ENCODE assay signal across 8 cellular contexts in the genomic region with DNA sequence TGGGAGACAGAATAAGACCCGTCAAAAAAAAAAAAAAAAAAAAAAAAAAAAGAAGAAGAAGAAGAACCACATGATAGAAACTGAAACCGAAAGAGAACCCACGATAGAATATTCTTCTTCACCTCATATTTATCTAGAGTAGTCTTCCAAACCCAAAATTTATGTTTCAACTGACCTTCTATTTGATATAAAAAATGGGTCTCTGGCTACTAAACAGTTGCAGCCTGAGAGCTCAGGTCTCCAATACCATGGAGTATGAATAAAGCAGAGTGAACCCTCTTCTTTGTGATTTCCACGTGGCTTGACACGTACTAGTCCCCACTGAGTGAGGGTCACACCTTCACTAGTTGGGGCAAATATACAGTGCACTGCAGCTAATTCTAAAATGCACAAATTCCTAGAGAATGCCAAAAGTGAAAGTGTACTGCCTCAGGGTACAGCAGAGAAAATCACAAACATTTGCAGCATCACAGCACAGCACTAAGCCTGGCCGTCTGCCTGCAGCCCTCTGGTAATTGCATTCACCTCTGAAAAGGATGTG. TPM values are rescaled to one million over a fixed set of nuclear protein-coding genes. Genes with fewer than 3 reads are reported as not detected.
DNase-seq lines count a peak whose midpoint lies in the region; ATAC-seq, FAIRE-seq and TF ChIP-seq lines count a peak whose summit lies in the region.

No MANE protein-coding gene starts in this region.

- no peaks in the 10 kb centered on the region for H3K27me3 Mint-ChIP-seq in activated CD4-positive, alpha-beta memory T cell treated with anti-CD3 and anti-CD28 coated beads for 36 hours

- no peak overlapping the region for H2BK12ac ChIP-seq in mesenchymal stem cell (ENCODE audit: low read length in 2 of 2)

- no peak overlapping the region for H3K4me2 ChIP-seq in mesenchymal stem cell (ENCODE audit: low read length, poor library complexity, severe bottlenecking)

- H3K18ac ChIP-seq in mesenchymal stem cell (ENCODE audit: low read depth in 1 of 2, low read length in 2 of 2) = no peak overlapping the region

- intact Hi-C loops in activated CD4-positive, alpha-beta memory T cell treated with anti-CD3 and anti-CD28 coated beads for 36 hours (cut with micrococcal nuclease) = loop anchor here (2.0 kb wide), 1 partner anchor 30 kb away; no protein-coding TSS in a partner anchor

- H3K36me3 ChIP-seq in mesenchymal stem cell (ENCODE audit: control insufficient read depth in 1 of 2, insufficient read depth in 2 of 2, low read depth in 1 of 2, low read length in 2 of 2) = no peaks in the 10 kb centered on the region

- H3K27ac ChIP-seq in mesenchymal stem cell (ENCODE audit: low read length, poor library complexity, severe bottlenecking) = no peak overlapping the region

- WGBS in mesenchymal stem cell = 72% methylated on average over 3 of the region's 6 CpGs

- DNase-seq in NCI-H146 (lab: John Stamatoyannopoulos, UW) (peak; percentile 8), NCI-H146 treated with DMSO at 0.1 percent for 48 hours (lab: John Stamatoyannopoulos, UW; ENCODE audit: unreplicated experiment) (no peak), mesenchymal stem cell (peak; percentile 5), NCI-H82 treated with DMSO at 0.1 percent for 48 hours (lab: John Stamatoyannopoulos, UW; ENCODE audit: unreplicated experiment) (no peak), H54 (ENCODE audit: insufficient read length, low spot score) (no peak), SIG-M5 treated with dmso at 0.1 percent for 504 hours (lab: John Stamatoyannopoulos, UW; ENCODE audit: unreplicated experiment) (no peak)
- peak; percentile 10 for DNase-seq in activated CD4-positive, alpha-beta memory T cell treated with anti-CD3 and anti-CD28 coated beads for 36 hours

- H2BK15ac ChIP-seq in mesenchymal stem cell (ENCODE audit: low read depth, poor library complexity, severe bottlenecking) = no peak overlapping the region

- H3K9me3 ChIP-seq in mesenchymal stem cell (ENCODE audit: control insufficient read depth, low read length) = no peaks in the 10 kb centered on the region

- no peak overlapping the region for H3K27ac Mint-ChIP-seq in activated CD4-positive, alpha-beta memory T cell treated with anti-CD3 and anti-CD28 coated beads for 36 hours

- H4K91ac ChIP-seq in mesenchymal stem cell (ENCODE audit: low read length) = no peak overlapping the region

- H3K4me1 Mint-ChIP-seq in activated CD4-positive, alpha-beta memory T cell treated with anti-CD3 and anti-CD28 coated beads for 36 hours (ENCODE audit: low read depth) = peaks cover 14% of the 10 kb centered on the region

- POLR2A ChIA-PET in activated CD4-positive, alpha-beta memory T cell treated with anti-CD3 and anti-CD28 coated beads for 36 hours (lab: Charles Lee) = no interaction called here

- peak; percentile 43 for ATAC-seq in HG03097 (IDR thresholded peaks at IDR 0.05; ENCODE audit: low FRiP score, unreplicated experiment)

- no peaks in the 10 kb centered on the region for H3K79me1 ChIP-seq in mesenchymal stem cell (replicated peaks; ENCODE audit: low read length, poor library complexity, severe bottlenecking)

- H3K4me3 Mint-ChIP-seq in activated CD4-positive, alpha-beta memory T cell treated with anti-CD3 and anti-CD28 coated beads for 36 hours = peak overlapping the region; percentile 45

- H2BK5ac ChIP-seq in mesenchymal stem cell (ENCODE audit: low read depth, low read length, poor library complexity, severe bottlenecking) = no peak overlapping the region

- no peak overlapping the region for H4K8ac ChIP-seq in mesenchymal stem cell (ENCODE audit: low read length)

- no peak overlapping the region for H3K23ac ChIP-seq in mesenchymal stem cell (ENCODE audit: low read length in 2 of 2)

- no peak overlapping the region for H2AFZ ChIP-seq in mesenchymal stem cell (ENCODE audit: low read depth, low read length)

- H3K9ac ChIP-seq in mesenchymal stem cell (ENCODE audit: low read length) = peak overlapping the region; percentile 79

- FAIRE-seq in H54 (lab: Jason Lieb, UNC) = no peak

- H3K4me1 ChIP-seq in mesenchymal stem cell (ENCODE audit: control insufficient read depth, insufficient read depth, low read depth, low read length) = no peaks in the 10 kb centered on the region

- H2AK5ac ChIP-seq in mesenchymal stem cell (ENCODE audit: low read length, severe bottlenecking) = no peak overlapping the region

- CTCF ChIA-PET in activated CD4-positive, alpha-beta memory T cell treated with anti-CD3 and anti-CD28 coated beads for 36 hours (lab: Charles Lee) = no interaction called here

- no peak overlapping the region for H2BK120ac ChIP-seq in mesenchymal stem cell (ENCODE audit: low read depth, low read length)

- TF ChIP-seq POLR2A in H54 (IDR thresholded peaks at IDR 0.05; ENCODE audit: low read depth, low read length) = no peak

- H3K9me3 Mint-ChIP-seq in activated CD4-positive, alpha-beta memory T cell treated with anti-CD3 and anti-CD28 coated beads for 36 hours = peaks cover 3% of the 10 kb centered on the region

- H3K36me3 Mint-ChIP-seq in activated CD4-positive, alpha-beta memory T cell treated with anti-CD3 and anti-CD28 coated beads for 36 hours = no peaks in the 10 kb centered on the region

- no peaks in the 10 kb centered on the region for H3K27me3 ChIP-seq in mesenchymal stem cell (ENCODE audit: control insufficient read depth in 1 of 2, insufficient read depth in 1 of 2, low read length in 2 of 2)

- H3K14ac ChIP-seq in mesenchymal stem cell (ENCODE audit: low read length in 2 of 2) = no peak overlapping the region

- H3K4me3 ChIP-seq in mesenchymal stem cell (ENCODE audit: insufficient read depth in 1 of 2, low read depth in 1 of 2, low read length in 2 of 2) = peak overlapping the region in 1 of 2 experiments; percentile 72

- no peak overlapping the region for H3K4ac ChIP-seq in mesenchymal stem cell (ENCODE audit: low read depth in 1 of 2, low read length in 2 of 2)

RNA-seq across cellular contexts. Expression of gene RFC3, which starts 30.8 kb away (rescaled TPM):
- 10 to 100 TPM; 52.4 to 53.9 TPM for total RNA-seq in activated CD4-positive, alpha-beta memory T cell treated with anti-CD3 and anti-CD28 coated beads for 36 hours
- 4.6 TPM for polyA plus RNA-seq in mesenchymal stem cell (2013, experiment 1 of 2)
- polyA plus RNA-seq in mesenchymal stem cell (2013, experiment 2 of 2) = 4.7 TPM

Comparison
In these comparisons a context has a peak if more than half of its experiments do, and no peak if none do; other contexts are left out.
1. DNase-seq: peak in NCI-H146 (single experiment), activated CD4-positive, alpha-beta memory T cell treated with anti-CD3 and anti-CD28 coated beads for 36 hours (single experiment) and mesenchymal stem cell (single experiment); none in NCI-H146 treated with DMSO at 0.1 percent for 48 hours (single experiment), NCI-H82 treated with DMSO at 0.1 percent for 48 hours (single experiment), H54 (single experiment) and SIG-M5 treated with dmso at 0.1 percent for 504 hours (single experiment).